8 cellular contexts compared by ENCODE assay signal in genomic region chr18:616380-616995, GRCh38. TPM values are rescaled to one million over a fixed set of nuclear protein-coding genes. Genes with fewer than 3 reads are reported as not detected.
A peak's percentile ranks its signal among the peaks of the same experiment; 100 is the strongest.
DNase-seq lines count a peak whose midpoint lies in the region; ATAC-seq and TF ChIP-seq lines count a peak whose summit lies in the region.

No MANE protein-coding gene starts in this region.

- H3K4me3 Mint-ChIP-seq in H9, result no peak overlapping the region
- no peak overlapping the region for H3K4me3 Mint-ChIP-seq in activated naive CD8-positive, alpha-beta T cell treated with anti-CD3 and anti-CD28 coated beads for 36 hours

- H3K18ac ChIP-seq in H9 (ENCODE audit: insufficient read length, low read depth, low read length), result no peak overlapping the region

- no peaks in the 10 kb centered on the region for H3K23me2 ChIP-seq in H9 (ENCODE audit: insufficient read length, low read depth, low read length, poor library complexity, severe bottlenecking)

- no peaks in the 10 kb centered on the region for H3K9me3 ChIP-seq in H9 (ENCODE audit: control insufficient read depth, low read depth, low read length)

- H3K27ac Mint-ChIP-seq in H9, result no peak overlapping the region
- H3K27ac Mint-ChIP-seq in activated naive CD8-positive, alpha-beta T cell treated with anti-CD3 and anti-CD28 coated beads for 36 hours, result no peak overlapping the region

- H3K9ac ChIP-seq in H9 (ENCODE audit: extremely low read depth, insufficient read length, low read length), result no peak overlapping the region

- no CpG with 5 or more reads among the region's 4 CpGs for WGBS in H9 (ENCODE audit: extremely low coverage, insufficient read length, low lambda C conversion rate)

- no peak overlapping the region for H3K4me2 ChIP-seq in H9 (ENCODE audit: insufficient read depth, insufficient read length, low read length)

- no peaks in the 10 kb centered on the region for H3K36me3 Mint-ChIP-seq in H9 (ENCODE audit: insufficient read depth in 1 of 3, low read depth in 3 of 3)
- H3K36me3 Mint-ChIP-seq in activated naive CD8-positive, alpha-beta T cell treated with anti-CD3 and anti-CD28 coated beads for 36 hours, result no peaks in the 10 kb centered on the region

- no peak overlapping the region for H2AFZ ChIP-seq in H9 (ENCODE audit: low read length)

- no peaks in the 10 kb centered on the region for H3K79me1 ChIP-seq in H9 (ENCODE audit: insufficient read depth, low read depth, low read length, poor library complexity, severe bottlenecking)

- H2BK120ac ChIP-seq in H9 (ENCODE audit: low read depth, low read length, poor library complexity, severe bottlenecking), result no peak overlapping the region

- no peaks in the 10 kb centered on the region for H3K4me1 ChIP-seq in H9 (ENCODE audit: insufficient read depth, low read length)

- no peak overlapping the region for H4K91ac ChIP-seq in H9 (ENCODE audit: insufficient read length, low read depth, low read length)

- no peak overlapping the region for H4K8ac ChIP-seq in H9 (replicated peaks; ENCODE audit: insufficient read length, low read depth, low read length)

- H3K27me3 Mint-ChIP-seq in H9 (ENCODE audit: low read depth), result peaks cover 3% of the 10 kb centered on the region
- no peaks in the 10 kb centered on the region for H3K27me3 Mint-ChIP-seq in activated naive CD8-positive, alpha-beta T cell treated with anti-CD3 and anti-CD28 coated beads for 36 hours

- no peak overlapping the region for H2BK15ac ChIP-seq in H9 (ENCODE audit: low read depth, low read length)

- in situ Hi-C loops in Caki2 (cut with HindIII; ENCODE audit: low pct_unique_long_range_greater_than_20kb, low sequenced_read_pairs), result no loop called here

- no peak overlapping the region for H3K14ac ChIP-seq in H9 (ENCODE audit: insufficient read depth, low read length)

- no peaks in the 10 kb centered on the region for H4K20me1 ChIP-seq in H9 (ENCODE audit: control insufficient read depth, insufficient read depth, insufficient read length)

- no peaks in the 10 kb centered on the region for H3K4me1 Mint-ChIP-seq in H9
- no peaks in the 10 kb centered on the region for H3K4me1 Mint-ChIP-seq in activated naive CD8-positive, alpha-beta T cell treated with anti-CD3 and anti-CD28 coated beads for 36 hours

- H3K27ac ChIP-seq in H9 (ENCODE audit: insufficient read length, low read depth, low read length), result no peak overlapping the region

- H3K4ac ChIP-seq in H9 (ENCODE audit: low read depth, low read length), result no peak overlapping the region

- TF ChIP-seq CTCF in H9 (conservative IDR thresholded peaks at IDR 0.05), result peak; percentile 90

- H3K79me2 ChIP-seq in H9 (ENCODE audit: insufficient read depth, low read length), result no peaks in the 10 kb centered on the region

- no peaks in the 10 kb centered on the region for H3K9me3 Mint-ChIP-seq in H9
- no peaks in the 10 kb centered on the region for H3K9me3 Mint-ChIP-seq in activated naive CD8-positive, alpha-beta T cell treated with anti-CD3 and anti-CD28 coated beads for 36 hours

- H4K5ac ChIP-seq in H9 (ENCODE audit: insufficient read length, low read depth, low read length), result no peak overlapping the region

- no peak overlapping the region for H2BK5ac ChIP-seq in H9 (ENCODE audit: insufficient read length, low read length)

- H2BK20ac ChIP-seq in H9 (ENCODE audit: low read depth, low read length, poor library complexity, severe bottlenecking), result no peak overlapping the region

- H3T11ph ChIP-seq in H9 (ENCODE audit: low read length), result no peak overlapping the region

- DNase-seq in Caki2 (ENCODE audit: low read depth), result peak; percentile 10
- DNase-seq in H9, result no peak
- peak; percentile 22 to 49 for DNase-seq in NOMO-1 (lab: John Stamatoyannopoulos, UW; ENCODE audit: unreplicated experiment in 2 of 2)
- DNase-seq in dermis microvascular lymphatic vessel endothelial cell (ENCODE audit: low read depth in 2 of 2), result peak; percentile 62 to 66
- DNase-seq in midbrain (lab: John Stamatoyannopoulos, UW), result peak; percentile 64
- DNase-seq in activated naive CD8-positive, alpha-beta T cell treated with anti-CD3 and anti-CD28 coated beads for 36 hours, result no peak
- DNase-seq in NCI-H526 treated with DMSO at 0.1 percent for 48 hours (lab: John Stamatoyannopoulos, UW), result no peak

- no peak for ATAC-seq in HG03571 (IDR thresholded peaks at IDR 0.05; ENCODE audit: unreplicated experiment)

- H3K56ac ChIP-seq in H9 (ENCODE audit: insufficient read length, low read depth, low read length), result no peak overlapping the region

- H2AK5ac ChIP-seq in H9 (ENCODE audit: insufficient read length, low read length), result no peak overlapping the region

- no peak overlapping the region for H3K23ac ChIP-seq in H9 (ENCODE audit: insufficient read length, low read depth, low read length)

- no peaks in the 10 kb centered on the region for H3K27me3 ChIP-seq in H9 (ENCODE audit: insufficient read depth, low read length)

- H2BK12ac ChIP-seq in H9 (ENCODE audit: insufficient read length, low read depth, low read length), result no peak overlapping the region

RNA-seq across cellular contexts. Expression of gene CLUL1, which starts 19.7 kb away (rescaled TPM):
- not detected in 2 replicates for total RNA-seq in Caki2 (2014; rRNA removed; shearing (Covaris generic); ENCODE audit: low replicate concordance)
- total RNA-seq in H9 (2021) (0.13 and 0.22 TPM in 2 replicates), dermis microvascular lymphatic vessel endothelial cell (0.38 TPM in 1 of 2 replicates, not detected in the other)
- not detected for total RNA-seq in activated naive CD8-positive, alpha-beta T cell treated with anti-CD3 and anti-CD28 coated beads for 36 hours

RNA-seq across cellular contexts. Expression of gene CETN1, which starts 36.3 kb away (rescaled TPM):
- total RNA-seq in Caki2 (2014; rRNA removed; shearing (Covaris generic); ENCODE audit: low replicate concordance), result not detected in 2 replicates
- total RNA-seq in H9 (2021) (not detected in 2 replicates), dermis microvascular lymphatic vessel endothelial cell (not detected in 2 replicates)
- total RNA-seq in activated naive CD8-positive, alpha-beta T cell treated with anti-CD3 and anti-CD28 coated beads for 36 hours, result not detected

RNA-seq across cellular contexts. Expression of gene TYMS, which starts 41.0 kb away (rescaled TPM):
- 169 and 173 TPM in 2 replicates for total RNA-seq in Caki2 (2014; rRNA removed; shearing (Covaris generic); ENCODE audit: low replicate concordance)
- 135 and 140 TPM in 2 replicates for total RNA-seq in H9 (2021)
- 27.6 and 33.8 TPM in 2 replicates for total RNA-seq in dermis microvascular lymphatic vessel endothelial cell
- 100 to 1,000 TPM; 364 to 369 TPM for total RNA-seq in activated naive CD8-positive, alpha-beta T cell treated with anti-CD3 and anti-CD28 coated beads for 36 hours

Comparison
In these comparisons a context has a peak if more than half of its experiments do, and no peak if none do; other contexts are left out.
1. DNase-seq: peak in Caki2 (single experiment), NOMO-1 (2 of 2), dermis microvascular lymphatic vessel endothelial cell (2 of 2) and midbrain (single experiment); none in H9 (single experiment), activated naive CD8-positive, alpha-beta T cell treated with anti-CD3 and anti-CD28 coated beads for 36 hours (single experiment) and NCI-H526 treated with DMSO at 0.1 percent for 48 hours (single experiment).